Comparison of ENCODE assay signal across 10 cellular contexts in genomic region chr17:3804503-3804931, GRCh38. TPM values are rescaled to one million over a fixed set of nuclear protein-coding genes. Genes with fewer than 3 reads are reported as not detected.
A peak's percentile ranks its signal among the peaks of the same experiment; 100 is the strongest.
DNase-seq lines count a peak whose midpoint lies in the region; ATAC-seq and TF ChIP-seq lines count a peak whose summit lies in the region.
"Had no signal": no experiment of that assay in that cellular context is flagged by ENCODE, and none has a peak within 500 bp of the region (broad histone marks: within the 10 kb centered on the region; RNA-seq: fewer than 3 reads in every experiment).

No MANE protein-coding gene starts in this region.

- no peak overlapping the region for H3K9ac ChIP-seq in PC-3 (ENCODE audit: low read length)

- peaks cover 20 to 22% of the 10 kb centered on the region in 2 donors for H3K36me3 Mint-ChIP-seq in CD4-positive, alpha-beta memory T cell

- H3K79me2 ChIP-seq in PC-3 (ENCODE audit: low read length) = no peaks in the 10 kb centered on the region

- BruUV-seq in PC-3 (replicated peaks; lab: Mats Ljungman, UMichigan) = no TSS peak

- H3K4me1 Mint-ChIP-seq in CD4-positive, alpha-beta memory T cell = peaks cover 0 to 8% (median under 1%) of the 10 kb centered on the region in 4 donors

- H3F3A ChIP-seq in PC-3 (ENCODE audit: low read length, unreplicated experiment) = peaks cover 3% of the 10 kb centered on the region

- H4K20me1 ChIP-seq in PC-3 (ENCODE audit: low read length) = no peaks in the 10 kb centered on the region

- H3K36me3 ChIP-seq in brain microvascular endothelial cell (replicated peaks) (peaks cover 2% of the 10 kb centered on the region), thyroid gland (peaks cover 0 to 8% of the 10 kb centered on the region in 2 donors), PC-3 (ENCODE audit: low read depth, low read length) (no peaks in the 10 kb centered on the region)
- peaks cover 10% of the 10 kb centered on the region for H3K36me3 ChIP-seq in CD4-positive, alpha-beta memory T cell (ENCODE audit: insufficient read depth, low read length)

- H3K4me1 ChIP-seq in thyroid gland = peaks cover 5 to 15% of the 10 kb centered on the region in 2 donors
- H3K4me1 ChIP-seq in CD4-positive, alpha-beta memory T cell (ENCODE audit: insufficient read depth, low read length) = no peaks in the 10 kb centered on the region
- peaks cover 31% of the 10 kb centered on the region for H3K4me1 ChIP-seq in PC-3 (ENCODE audit: insufficient read depth, low read length)

- H3K4me2 ChIP-seq in PC-3 (ENCODE audit: low read length) = no peak overlapping the region

- no peak overlapping the region for H2AFZ ChIP-seq in PC-3 (ENCODE audit: low read length)

- no peaks in the 10 kb centered on the region for H3K27me3 Mint-ChIP-seq in CD4-positive, alpha-beta memory T cell

- ATAC-seq in HG03432 (IDR thresholded peaks at IDR 0.05; ENCODE audit: unreplicated experiment) (peak; percentile 85), PC-3 (no peak)

- H3K27ac ChIP-seq in brain microvascular endothelial cell (peak overlapping the region; percentile 2), thyroid gland (peak overlapping the region; percentile 46 to 58 (median 55)), PC-3 (ENCODE audit: low read length) (no peak overlapping the region)
- no peak overlapping the region for H3K27ac ChIP-seq in CD4-positive, alpha-beta memory T cell (ENCODE audit: low read depth, low read length)

- TF ChIP-seq CTCF in brain microvascular endothelial cell (IDR thresholded peaks at IDR 0.05; ENCODE audit: low read depth, low read length, missing control alignments) (no peak), thyroid gland (IDR thresholded peaks at IDR 0.05) (no peak), PC-3 (conservative IDR thresholded peaks at IDR 0.05; ENCODE audit: low read depth, low read length) (no peak)

- WGBS in thyroid gland, 2 donors = 26 to 36% methylated on average over 6 of the region's 6 CpGs

- TF ChIP-seq POLR2A in thyroid gland (IDR thresholded peaks at IDR 0.05) = no peak

- intact Hi-C loops in thyroid gland (cut with DNase I) (no loop called here), PC-3 (cut with micrococcal nuclease) (no loop called here)
- intact Hi-C loops in CD4-positive, alpha-beta memory T cell (cut with micrococcal nuclease) = no loop called here

- H3K4me3 Mint-ChIP-seq in CD4-positive, alpha-beta memory T cell = no peak overlapping the region

- in situ Hi-C loops in brain microvascular endothelial cell (cut with HindIII; ENCODE audit: low pct_ligation_motif_present, low sequenced_read_pairs) = no loop called here

- peak; percentile 14 for DNase-seq in stimulated activated CD4-positive, alpha-beta T cell treated with anti-CD3 and anti-CD28 coated beads, Interleukin-4, amount 100 ng/mL, for 24 hours
- DNase-seq in stimulated activated CD4-positive, alpha-beta T cell treated with anti-CD3 and anti-CD28 coated beads, Interleukin-2, amount 100 ng/mL, for 24 hours = no peak
- DNase-seq in brain microvascular endothelial cell (peak; percentile 57), thyroid gland (peak; percentile 72 to 81), PC-3 (no peak), NCI-H1930 (lab: John Stamatoyannopoulos, UW) (no peak)
- DNase-seq in CD4-positive, alpha-beta memory T cell = no peak
- DNase-seq: NCI-H1092 had no signal

- no peaks in the 10 kb centered on the region for H3K9me3 Mint-ChIP-seq in CD4-positive, alpha-beta memory T cell

- H3K27me3 ChIP-seq in brain microvascular endothelial cell (replicated peaks) (no peaks in the 10 kb centered on the region), thyroid gland (no peaks in the 10 kb centered on the region), PC-3 (ENCODE audit: low read length) (no peaks in the 10 kb centered on the region)
- no peaks in the 10 kb centered on the region for H3K27me3 ChIP-seq in CD4-positive, alpha-beta memory T cell (ENCODE audit: insufficient read depth, low read length)

- CTCF ChIA-PET in CD4-positive, alpha-beta memory T cell (lab: Charles Lee; ENCODE audit: partially characterized antibody) = no interaction called here
- CTCF ChIA-PET in PC-3 (lab: Charles Lee) = no interaction called here

- no peaks in the 10 kb centered on the region for H3K9me2 ChIP-seq in PC-3 (replicated peaks; ENCODE audit: low read length)

- peak overlapping the region in 1 of 7 donors; percentile 35 for H3K27ac Mint-ChIP-seq in CD4-positive, alpha-beta memory T cell

- no peak overlapping the region for H3K4me3 ChIP-seq in brain microvascular endothelial cell (ENCODE audit: low read depth, low read length)
- no peak overlapping the region for H3K4me3 ChIP-seq in thyroid gland (replicated peaks in 1 of 3)
- H3K4me3 ChIP-seq in CD4-positive, alpha-beta memory T cell (ENCODE audit: low read length in 2 of 2) = no peak overlapping the region
- no peak overlapping the region for H3K4me3 ChIP-seq in PC-3 (ENCODE audit: low read length)
- H3K4me3 ChIP-seq: skin epidermis had no signal

- no peaks in the 10 kb centered on the region for H3K9me3 ChIP-seq in thyroid gland
- no peaks in the 10 kb centered on the region for H3K9me3 ChIP-seq in CD4-positive, alpha-beta memory T cell (ENCODE audit: control insufficient read depth in 1 of 2, low read length in 2 of 2)
- H3K9me3 ChIP-seq in PC-3 (ENCODE audit: low read length) = no peaks in the 10 kb centered on the region

- POLR2A ChIA-PET in CD4-positive, alpha-beta memory T cell (lab: Charles Lee; ENCODE audit: partially characterized antibody) = no interaction called here
- POLR2A ChIA-PET in PC-3 (lab: Charles Lee; ENCODE audit: unreplicated experiment) = no interaction called here

RNA-seq across cellular contexts. Expression of gene ITGAE, which starts 3.5 kb away (rescaled TPM):
- total RNA-seq in thyroid gland (10 to 100 TPM in 3 of 4 donors, 1 to 10 TPM in 1; 5.5 to 31.9 (median 19.4) TPM), PC-3 (2014; rRNA removed) (29.7 and 42.0 TPM in 2 replicates)
- total RNA-seq in CD4-positive, alpha-beta memory T cell = 10 to 100 TPM; 17.2 to 18.7 TPM
- 10 to 100 TPM; 36.6 to 43.6 TPM for polyA plus RNA-seq in CD4-positive, alpha-beta memory T cell

RNA-seq across cellular contexts. Expression of gene NCBP3, which starts 41.5 kb away (rescaled TPM):
- total RNA-seq in thyroid gland (100 to 1,000 TPM in 1 of 4 donors, 10 to 100 TPM in 3; 28.4 to 265 (median 36.1) TPM), PC-3 (2014; rRNA removed) (17.3 and 21.0 TPM in 2 replicates)
- 10 to 100 TPM; 48.5 to 66.7 TPM for total RNA-seq in CD4-positive, alpha-beta memory T cell
- 10 to 100 TPM in 1 of 2 donors, 1 to 10 TPM in 1; 7.7 to 15.8 TPM for polyA plus RNA-seq in CD4-positive, alpha-beta memory T cell

Comparison
In these comparisons a context has a peak if more than half of its experiments do, and no peak if none do; other contexts are left out.
1. DNase-seq: peak in stimulated activated CD4-positive, alpha-beta T cell treated with anti-CD3 and anti-CD28 coated beads, Interleukin-4, amount 100 ng/mL, for 24 hours (single experiment), brain microvascular endothelial cell (single experiment) and thyroid gland (2 of 2); none in stimulated activated CD4-positive, alpha-beta T cell treated with anti-CD3 and anti-CD28 coated beads, Interleukin-2, amount 100 ng/mL, for 24 hours (0 of 2), CD4-positive, alpha-beta memory T cell (0 of 5), PC-3 (single experiment) and NCI-H1930 (0 of 2).
2. H3K27ac ChIP-seq: peak in brain microvascular endothelial cell (single experiment) and thyroid gland (3 of 3); none in CD4-positive, alpha-beta memory T cell (single experiment) and PC-3 (single experiment).